ENCODE assay signal across 8 cellular contexts in genomic region chr6:24283043-24283985, GRCh38.
DNase-seq lines count a peak whose midpoint lies in the region; ATAC-seq, FAIRE-seq and TF ChIP-seq lines count a peak whose summit lies in the region.

No MANE protein-coding gene starts in this region.

- no peaks in the 10 kb centered on the region for H3K79me2 ChIP-seq in SK-N-SH (ENCODE audit: insufficient read depth)

- peak overlapping the region in 1 of 2 experiments; percentile 40; a peak in 1 of 4 replicates for H3K4me3 ChIP-seq in SK-N-SH (ENCODE audit: low read depth in 2 of 2, low read length in 1 of 2)
- no peak overlapping the region for H3K4me3 ChIP-seq in bronchial epithelial cell (ENCODE audit: low read depth, low read length)
- peak overlapping the region in 2 of 8 donors; percentile 8 to 45 for H3K4me3 ChIP-seq in spleen

- H3K27ac ChIP-seq in SK-N-SH (ENCODE audit: low read depth in 2 of 2, low read length in 1 of 2) (no peak overlapping the region), spleen (no peak overlapping the region)

- TF ChIP-seq CTCF in SK-N-SH (IDR thresholded peaks at IDR 0.05), result peak; percentile 69
- TF ChIP-seq CTCF in bronchial epithelial cell (IDR thresholded peaks at IDR 0.05; ENCODE audit: insufficient read depth, low read length, severe bottlenecking), result peak; percentile 69
- TF ChIP-seq CTCF in spleen (IDR thresholded peaks at IDR 0.05 in 8 of 11, conservative IDR thresholded peaks at IDR 0.05 in 3 of 11), result peak in 8 of 11 experiments; percentile 14 to 66 (median 46)

- DNase-seq in AG08395 (ENCODE audit: low spot score) (peak; percentile 80), GM18507 (ENCODE audit: extremely low spot score, insufficient read length, low read depth) (peak; percentile 28), NCI-H1105 treated with DMSO at 0.1 percent for 48 hours (lab: John Stamatoyannopoulos, UW) (peak; percentile 94), SK-N-SH (peak; percentile 78), bronchial epithelial cell (ENCODE audit: low read depth) (peak; percentile 69), iPS-NIHi7 (ENCODE audit: extremely low spot score) (peak; percentile 88), spleen (no peak)

- TF ChIP-seq POLR2A in spleen (IDR thresholded peaks at IDR 0.05), result no peak

- no peaks in the 10 kb centered on the region for H4K20me1 ChIP-seq in SK-N-SH (ENCODE audit: insufficient read depth)

- intact Hi-C loops in spleen (cut with DNase I; ENCODE audit: low total_unique reads), result loop anchor here (10.0 kb wide), 1 partner anchor 101 kb away; no protein-coding TSS in a partner anchor

- no peak overlapping the region for H3K9ac ChIP-seq in SK-N-SH

- H3K9me2 ChIP-seq in SK-N-SH, result no peaks in the 10 kb centered on the region

- H3K27me3 ChIP-seq in SK-N-SH (ENCODE audit: insufficient read depth), result no peaks in the 10 kb centered on the region
- no peaks in the 10 kb centered on the region for H3K27me3 ChIP-seq in bronchial epithelial cell (ENCODE audit: control insufficient read depth, insufficient read depth, low read length)
- H3K27me3 ChIP-seq in spleen (replicated peaks in 1 of 7), result peaks cover 0 to 10% (median 0%) of the 10 kb centered on the region in 7 donors

- no peaks in the 10 kb centered on the region for H3K36me3 ChIP-seq in SK-N-SH (replicated peaks in 1 of 2; ENCODE audit: control insufficient read depth in 1 of 2, insufficient read depth in 2 of 2, low read length in 1 of 2)
- no peaks in the 10 kb centered on the region for H3K36me3 ChIP-seq in bronchial epithelial cell (ENCODE audit: control insufficient read depth, insufficient read depth, low read length)
- no peaks in the 10 kb centered on the region for H3K36me3 ChIP-seq in spleen

- peak; percentile 83 for ATAC-seq in HG02885 (IDR thresholded peaks at IDR 0.05; ENCODE audit: poor library complexity, unreplicated experiment)

- CTCF ChIA-PET in SK-N-SH (lab: Yijun Ruan, JAX), result interaction anchor here (0.6 to 4.0 kb wide), 71 partner anchors 9 to 1464 kb away, joined by 3 to 64 read pairs (median 5); partner anchors contain the start of genes ALDH5A1 and DCDC2

- TF ChIP-seq EP300 in SK-N-SH (IDR thresholded peaks at IDR 0.05; ENCODE audit: borderline replicate concordance in 1 of 2, low read depth in 1 of 2, low read length in 1 of 2), result no peak

- 10% methylated on average over 10 of the region's 10 CpGs for WGBS in SK-N-SH (ENCODE audit: low lambda C conversion rate)
- WGBS in spleen, 5 donors, result 4 to 6% (median 6%) methylated on average over 10 of the region's 10 CpGs

- POLR2A ChIA-PET in SK-N-SH (lab: Yijun Ruan, JAX), result interaction anchor here (0.6 to 1.7 kb wide), 2 partner anchors 106 to 119 kb away, joined by 3 to 8 read pairs; no protein-coding TSS in a partner anchor

- no peak overlapping the region for H2AFZ ChIP-seq in SK-N-SH (ENCODE audit: low read depth)

- peak; percentile 64 for TF ChIP-seq RAD21 in SK-N-SH (IDR thresholded peaks at IDR 0.05; ENCODE audit: low read length)

- H3K4me1 ChIP-seq in SK-N-SH (ENCODE audit: control insufficient read depth in 1 of 2, insufficient read depth in 2 of 2, low read depth in 1 of 2, low read length in 1 of 2), result peaks cover 0 to 7% of the 10 kb centered on the region in 2 experiments; a peak in 3 of 4 replicates
- H3K4me1 ChIP-seq in spleen, result peaks cover 0 to 16% (median 13%) of the 10 kb centered on the region in 6 donors

- no peaks in the 10 kb centered on the region for H3K9me3 ChIP-seq in SK-N-SH
- no peaks in the 10 kb centered on the region for H3K9me3 ChIP-seq in spleen

- FAIRE-seq in GM18507 (lab: Jason Lieb, UNC), result peak; percentile 87
- FAIRE-seq in bronchial epithelial cell (lab: Jason Lieb, UNC), result no peak

- H3K4me2 ChIP-seq in SK-N-SH, result peak overlapping the region; percentile 39

- no peaks in the 10 kb centered on the region for H3F3A ChIP-seq in SK-N-SH (replicated peaks; ENCODE audit: insufficient read depth)

TF ChIP-seq in SK-N-SH, 30 proteins besides CTCF, POLR2A, EP300 and RAD21:
- no peak for TF ChIP-seq MEF2A (IDR thresholded peaks at IDR 0.05; ENCODE audit: borderline replicate concordance, low read depth)
- TF ChIP-seq POLR2AphosphoS5 (IDR thresholded peaks at IDR 0.05; ENCODE audit: low read depth, low read length), result no peak
- TF ChIP-seq TEAD4 (IDR thresholded peaks at IDR 0.05; ENCODE audit: borderline replicate concordance, insufficient read depth), result no peak
- TF ChIP-seq FOSL2 (IDR thresholded peaks at IDR 0.05; ENCODE audit: borderline replicate concordance, low read depth), result no peak
- TF ChIP-seq NFIC (IDR thresholded peaks at IDR 0.05; ENCODE audit: borderline replicate concordance), result 0 out of 2 replicates have a peak, but pooled peaks have one; percentile 8
- no peak for TF ChIP-seq PBX3 (IDR thresholded peaks at IDR 0.05)
- TF ChIP-seq CHD2 (IDR thresholded peaks at IDR 0.05; ENCODE audit: low read length, partially characterized antibody), result no peak
- no peak for TF ChIP-seq EZH2phosphoT487 (IDR thresholded peaks at IDR 0.05; ENCODE audit: borderline replicate concordance, low read depth)
- TF ChIP-seq, protein P1, sequence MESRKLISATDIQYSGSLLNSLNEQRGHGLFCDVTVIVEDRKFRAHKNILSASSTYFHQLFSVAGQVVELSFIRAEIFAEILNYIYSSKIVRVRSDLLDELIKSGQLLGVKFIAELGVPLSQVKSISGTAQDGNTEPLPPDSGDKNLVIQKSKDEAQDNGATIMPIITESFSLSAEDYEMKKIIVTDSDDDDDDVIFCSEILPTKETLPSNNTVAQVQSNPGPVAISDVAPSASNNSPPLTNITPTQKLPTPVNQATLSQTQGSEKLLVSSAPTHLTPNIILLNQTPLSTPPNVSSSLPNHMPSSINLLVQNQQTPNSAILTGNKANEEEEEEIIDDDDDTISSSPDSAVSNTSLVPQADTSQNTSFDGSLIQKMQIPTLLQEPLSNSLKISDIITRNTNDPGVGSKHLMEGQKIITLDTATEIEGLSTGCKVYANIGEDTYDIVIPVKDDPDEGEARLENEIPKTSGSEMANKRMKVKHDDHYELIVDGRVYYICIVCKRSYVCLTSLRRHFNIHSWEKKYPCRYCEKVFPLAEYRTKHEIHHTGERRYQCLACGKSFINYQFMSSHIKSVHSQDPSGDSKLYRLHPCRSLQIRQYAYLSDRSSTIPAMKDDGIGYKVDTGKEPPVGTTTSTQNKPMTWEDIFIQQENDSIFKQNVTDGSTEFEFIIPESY (IDR thresholded peaks at IDR 0.05; ENCODE audit: borderline replicate concordance, low read depth), result no peak
- TF ChIP-seq FOXM1 (IDR thresholded peaks at IDR 0.05; ENCODE audit: low read depth), result no peak
- no peak for TF ChIP-seq ELF1 (IDR thresholded peaks at IDR 0.05)
- TF ChIP-seq SMC3 (IDR thresholded peaks at IDR 0.05; ENCODE audit: low read depth, low read length), result peak; percentile 41
- no peak for TF ChIP-seq RXRA (IDR thresholded peaks at IDR 0.05; ENCODE audit: borderline replicate concordance, low read depth)
- peak; percentile 18; the same call in 1 of the 2 replicates for TF ChIP-seq RCOR1 (IDR thresholded peaks at IDR 0.05; ENCODE audit: low read length)
